In the genomic region with DNA sequence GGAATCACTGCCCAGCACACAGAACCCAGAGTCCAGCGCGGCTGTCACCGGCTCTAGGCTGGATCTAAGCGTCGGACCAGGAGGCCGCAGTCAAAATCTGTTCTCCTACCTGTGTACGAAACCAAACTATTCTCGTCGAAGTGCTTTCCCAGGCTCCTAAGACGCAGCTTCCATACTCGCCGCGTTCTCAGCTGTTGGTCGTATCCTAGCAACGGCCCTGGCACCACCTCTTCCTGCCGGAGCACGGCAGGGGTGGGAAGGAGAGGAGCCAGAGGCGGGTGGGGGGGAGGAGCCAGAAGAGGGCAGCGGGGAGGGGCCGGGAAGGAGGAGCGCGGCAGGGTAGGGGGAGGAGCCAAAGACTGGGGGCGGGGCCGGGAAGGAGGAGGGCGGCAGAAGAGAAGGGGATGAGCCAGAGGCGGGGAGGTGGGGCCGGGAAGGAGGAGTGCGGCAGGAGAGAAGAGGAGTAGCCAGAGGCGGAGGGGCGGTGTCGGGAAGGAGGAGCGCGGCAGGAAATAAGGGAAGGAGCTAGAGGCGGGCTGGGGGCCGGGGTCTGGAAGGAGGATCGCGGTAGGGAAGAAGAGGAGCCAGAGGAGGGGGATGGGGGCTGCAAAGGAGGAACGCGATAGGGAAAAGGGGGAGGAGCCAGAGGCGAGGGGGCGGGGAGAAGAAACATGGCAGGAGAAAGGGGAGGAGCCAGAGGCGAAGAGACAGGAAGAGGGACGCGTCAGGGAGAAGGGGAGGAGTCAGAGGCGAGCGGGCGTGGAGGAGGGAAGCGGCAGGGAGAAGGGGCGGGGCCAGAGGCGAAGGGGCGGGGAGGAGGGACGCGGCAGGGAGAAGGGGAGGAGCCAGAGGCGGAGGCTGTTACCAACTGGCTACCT, we compare ENCODE assay signal across 1 cellular context.
TF ChIP-seq lines count a peak whose summit lies in the region.

Gene IQUB (minus strand): TSS at position 213 of the 878 bp plus-strand sequence. CDS start 22,255 bp downstream, outside the sequence.

TF ChIP-seq in K562, 482 proteins besides CTCF, POLR2A, EP300 and RAD21 (continued from another document and continues in another):
- TF ChIP-seq LARP7 (IDR thresholded peaks at IDR 0.05) (peak; percentile 96), MTA2 (IDR thresholded peaks at IDR 0.05; ENCODE audit: low read depth) (peak; percentile 79), CBX5 (IDR thresholded peaks at IDR 0.05; ENCODE audit: borderline replicate concordance, low read depth) (no peak), ZC3H8 (IDR thresholded peaks at IDR 0.05) (peak; percentile 76; the same call in 1 of the 2 replicates), ZNF3 (CRISPR knock-in tag; IDR thresholded peaks at IDR 0.05) (no peak), HSF4 (CRISPR knock-in tag; IDR thresholded peaks at IDR 0.05; ENCODE audit: borderline replicate concordance) (no peak), MCM2 (IDR thresholded peaks at IDR 0.05; ENCODE audit: low read depth) (no peak), C11orf30 (IDR thresholded peaks at IDR 0.05; ENCODE audit: low read depth) (no peak), MTF1 (CRISPR knock-in tag; IDR thresholded peaks at IDR 0.05; ENCODE audit: borderline replicate concordance) (no peak), ESRRA (IDR thresholded peaks at IDR 0.05; ENCODE audit: borderline replicate concordance, low read depth) (no peak), YBX1 (IDR thresholded peaks at IDR 0.05) (no peak), SAP30 (IDR thresholded peaks at IDR 0.05; ENCODE audit: borderline replicate concordance, insufficient read depth, low read depth, low read length, poor library complexity, severe bottlenecking) (peak; percentile 96), MAFG (tag; conservative IDR thresholded peaks at IDR 0.05) (no peak), CHCHD3 (CRISPR knock-in tag; IDR thresholded peaks at IDR 0.05) (no peak), MYNN (IDR thresholded peaks at IDR 0.05) (peak; percentile 47; the same call in 1 of the 2 replicates), MYNN (CRISPR knock-in tag; IDR thresholded peaks at IDR 0.05) (no peak), ZEB2 (IDR thresholded peaks at IDR 0.05) (no peak; the same call in 1 of the 2 replicates), FOXK1 (CRISPR knock-in tag; IDR thresholded peaks at IDR 0.05; ENCODE audit: borderline replicate concordance) (no peak), TCF7 (IDR thresholded peaks at IDR 0.05; ENCODE audit: borderline replicate concordance) (0 out of 2 replicates have a peak, but pooled peaks have one; percentile 47), BCLAF1 (IDR thresholded peaks at IDR 0.05; ENCODE audit: borderline replicate concordance in 1 of 2, control insufficient read depth in 1 of 2, low read depth in 2 of 2, low read length in 1 of 2) (no peak), CXXC5 (CRISPR knock-in tag; IDR thresholded peaks at IDR 0.05) (peak; percentile 61; the same call in 1 of the 2 replicates), LCOR (CRISPR knock-in tag; IDR thresholded peaks at IDR 0.05) (peak; percentile 34; the same call in 1 of the 2 replicates), GABPA (tag; conservative IDR thresholded peaks at IDR 0.05; ENCODE audit: low read depth) (peak; percentile 84), SMAD1 (IDR thresholded peaks at IDR 0.05; ENCODE audit: low read depth, low read length, partially characterized antibody) (peak; percentile 45), SPI1 (IDR thresholded peaks at IDR 0.05; ENCODE audit: borderline replicate concordance, low read depth, low read length) (no peak), ZC3H11A (IDR thresholded peaks at IDR 0.05; ENCODE audit: low read depth, low read length) (no peak), CCNT2 (IDR thresholded peaks at IDR 0.05; ENCODE audit: borderline replicate concordance, extremely low read depth, insufficient read length, low read depth, low read length) (no peak), ZNF316 (IDR thresholded peaks at IDR 0.05) (0 out of 2 replicates have a peak, but pooled peaks have one; percentile 28), ATF7 (IDR thresholded peaks at IDR 0.05) (0 out of 2 replicates have a peak, but pooled peaks have one; percentile 30), JUNB (CRISPR knock-in tag; conservative IDR thresholded peaks at IDR 0.05) (no peak), MXI1 (IDR thresholded peaks at IDR 0.05; ENCODE audit: low read depth, low read length) (peak; percentile 62; the same call in 1 of the 2 replicates), TOE1 (IDR thresholded peaks at IDR 0.05; ENCODE audit: borderline replicate concordance) (peak; percentile 83), TOE1 (CRISPR knock-in tag; IDR thresholded peaks at IDR 0.05; ENCODE audit: borderline replicate concordance, low read depth) (no peak), BRD9 (IDR thresholded peaks at IDR 0.05; ENCODE audit: low read depth, partially characterized antibody) (no peak), MNT (conservative IDR thresholded peaks at IDR 0.05) (peak in 1 of 2 experiments; percentile 79; a peak in 3 of 4 replicates)
- TF ChIP-seq, protein P1, sequence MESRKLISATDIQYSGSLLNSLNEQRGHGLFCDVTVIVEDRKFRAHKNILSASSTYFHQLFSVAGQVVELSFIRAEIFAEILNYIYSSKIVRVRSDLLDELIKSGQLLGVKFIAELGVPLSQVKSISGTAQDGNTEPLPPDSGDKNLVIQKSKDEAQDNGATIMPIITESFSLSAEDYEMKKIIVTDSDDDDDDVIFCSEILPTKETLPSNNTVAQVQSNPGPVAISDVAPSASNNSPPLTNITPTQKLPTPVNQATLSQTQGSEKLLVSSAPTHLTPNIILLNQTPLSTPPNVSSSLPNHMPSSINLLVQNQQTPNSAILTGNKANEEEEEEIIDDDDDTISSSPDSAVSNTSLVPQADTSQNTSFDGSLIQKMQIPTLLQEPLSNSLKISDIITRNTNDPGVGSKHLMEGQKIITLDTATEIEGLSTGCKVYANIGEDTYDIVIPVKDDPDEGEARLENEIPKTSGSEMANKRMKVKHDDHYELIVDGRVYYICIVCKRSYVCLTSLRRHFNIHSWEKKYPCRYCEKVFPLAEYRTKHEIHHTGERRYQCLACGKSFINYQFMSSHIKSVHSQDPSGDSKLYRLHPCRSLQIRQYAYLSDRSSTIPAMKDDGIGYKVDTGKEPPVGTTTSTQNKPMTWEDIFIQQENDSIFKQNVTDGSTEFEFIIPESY (CRISPR knock-in tag; IDR thresholded peaks at IDR 0.05), result no peak
- TF ChIP-seq, protein P2, sequence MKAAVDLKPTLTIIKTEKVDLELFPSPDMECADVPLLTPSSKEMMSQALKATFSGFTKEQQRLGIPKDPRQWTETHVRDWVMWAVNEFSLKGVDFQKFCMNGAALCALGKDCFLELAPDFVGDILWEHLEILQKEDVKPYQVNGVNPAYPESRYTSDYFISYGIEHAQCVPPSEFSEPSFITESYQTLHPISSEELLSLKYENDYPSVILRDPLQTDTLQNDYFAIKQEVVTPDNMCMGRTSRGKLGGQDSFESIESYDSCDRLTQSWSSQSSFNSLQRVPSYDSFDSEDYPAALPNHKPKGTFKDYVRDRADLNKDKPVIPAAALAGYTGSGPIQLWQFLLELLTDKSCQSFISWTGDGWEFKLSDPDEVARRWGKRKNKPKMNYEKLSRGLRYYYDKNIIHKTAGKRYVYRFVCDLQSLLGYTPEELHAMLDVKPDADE (conservative IDR thresholded peaks at IDR 0.05; ENCODE audit: control insufficient read depth, low read depth, low read length), result peak; percentile 27; the same call in 1 of the 2 replicates
- TF ChIP-seq, protein P3, sequence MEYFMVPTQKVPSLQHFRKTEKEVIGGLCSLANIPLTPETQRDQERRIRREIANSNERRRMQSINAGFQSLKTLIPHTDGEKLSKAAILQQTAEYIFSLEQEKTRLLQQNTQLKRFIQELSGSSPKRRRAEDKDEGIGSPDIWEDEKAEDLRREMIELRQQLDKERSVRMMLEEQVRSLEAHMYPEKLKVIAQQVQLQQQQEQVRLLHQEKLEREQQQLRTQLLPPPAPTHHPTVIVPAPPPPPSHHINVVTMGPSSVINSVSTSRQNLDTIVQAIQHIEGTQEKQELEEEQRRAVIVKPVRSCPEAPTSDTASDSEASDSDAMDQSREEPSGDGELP (CRISPR knock-in tag; IDR thresholded peaks at IDR 0.05; ENCODE audit: borderline replicate concordance), result peak; percentile 99
- TF ChIP-seq, protein P4, sequence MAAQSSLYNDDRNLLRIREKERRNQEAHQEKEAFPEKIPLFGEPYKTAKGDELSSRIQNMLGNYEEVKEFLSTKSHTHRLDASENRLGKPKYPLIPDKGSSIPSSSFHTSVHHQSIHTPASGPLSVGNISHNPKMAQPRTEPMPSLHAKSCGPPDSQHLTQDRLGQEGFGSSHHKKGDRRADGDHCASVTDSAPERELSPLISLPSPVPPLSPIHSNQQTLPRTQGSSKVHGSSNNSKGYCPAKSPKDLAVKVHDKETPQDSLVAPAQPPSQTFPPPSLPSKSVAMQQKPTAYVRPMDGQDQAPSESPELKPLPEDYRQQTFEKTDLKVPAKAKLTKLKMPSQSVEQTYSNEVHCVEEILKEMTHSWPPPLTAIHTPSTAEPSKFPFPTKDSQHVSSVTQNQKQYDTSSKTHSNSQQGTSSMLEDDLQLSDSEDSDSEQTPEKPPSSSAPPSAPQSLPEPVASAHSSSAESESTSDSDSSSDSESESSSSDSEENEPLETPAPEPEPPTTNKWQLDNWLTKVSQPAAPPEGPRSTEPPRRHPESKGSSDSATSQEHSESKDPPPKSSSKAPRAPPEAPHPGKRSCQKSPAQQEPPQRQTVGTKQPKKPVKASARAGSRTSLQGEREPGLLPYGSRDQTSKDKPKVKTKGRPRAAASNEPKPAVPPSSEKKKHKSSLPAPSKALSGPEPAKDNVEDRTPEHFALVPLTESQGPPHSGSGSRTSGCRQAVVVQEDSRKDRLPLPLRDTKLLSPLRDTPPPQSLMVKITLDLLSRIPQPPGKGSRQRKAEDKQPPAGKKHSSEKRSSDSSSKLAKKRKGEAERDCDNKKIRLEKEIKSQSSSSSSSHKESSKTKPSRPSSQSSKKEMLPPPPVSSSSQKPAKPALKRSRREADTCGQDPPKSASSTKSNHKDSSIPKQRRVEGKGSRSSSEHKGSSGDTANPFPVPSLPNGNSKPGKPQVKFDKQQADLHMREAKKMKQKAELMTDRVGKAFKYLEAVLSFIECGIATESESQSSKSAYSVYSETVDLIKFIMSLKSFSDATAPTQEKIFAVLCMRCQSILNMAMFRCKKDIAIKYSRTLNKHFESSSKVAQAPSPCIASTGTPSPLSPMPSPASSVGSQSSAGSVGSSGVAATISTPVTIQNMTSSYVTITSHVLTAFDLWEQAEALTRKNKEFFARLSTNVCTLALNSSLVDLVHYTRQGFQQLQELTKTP (IDR thresholded peaks at IDR 0.05; ENCODE audit: low read depth in 1 of 2, partially characterized antibody in 2 of 2), result peak in 1 of 2 experiments; percentile 66
- TF ChIP-seq, protein P5, sequence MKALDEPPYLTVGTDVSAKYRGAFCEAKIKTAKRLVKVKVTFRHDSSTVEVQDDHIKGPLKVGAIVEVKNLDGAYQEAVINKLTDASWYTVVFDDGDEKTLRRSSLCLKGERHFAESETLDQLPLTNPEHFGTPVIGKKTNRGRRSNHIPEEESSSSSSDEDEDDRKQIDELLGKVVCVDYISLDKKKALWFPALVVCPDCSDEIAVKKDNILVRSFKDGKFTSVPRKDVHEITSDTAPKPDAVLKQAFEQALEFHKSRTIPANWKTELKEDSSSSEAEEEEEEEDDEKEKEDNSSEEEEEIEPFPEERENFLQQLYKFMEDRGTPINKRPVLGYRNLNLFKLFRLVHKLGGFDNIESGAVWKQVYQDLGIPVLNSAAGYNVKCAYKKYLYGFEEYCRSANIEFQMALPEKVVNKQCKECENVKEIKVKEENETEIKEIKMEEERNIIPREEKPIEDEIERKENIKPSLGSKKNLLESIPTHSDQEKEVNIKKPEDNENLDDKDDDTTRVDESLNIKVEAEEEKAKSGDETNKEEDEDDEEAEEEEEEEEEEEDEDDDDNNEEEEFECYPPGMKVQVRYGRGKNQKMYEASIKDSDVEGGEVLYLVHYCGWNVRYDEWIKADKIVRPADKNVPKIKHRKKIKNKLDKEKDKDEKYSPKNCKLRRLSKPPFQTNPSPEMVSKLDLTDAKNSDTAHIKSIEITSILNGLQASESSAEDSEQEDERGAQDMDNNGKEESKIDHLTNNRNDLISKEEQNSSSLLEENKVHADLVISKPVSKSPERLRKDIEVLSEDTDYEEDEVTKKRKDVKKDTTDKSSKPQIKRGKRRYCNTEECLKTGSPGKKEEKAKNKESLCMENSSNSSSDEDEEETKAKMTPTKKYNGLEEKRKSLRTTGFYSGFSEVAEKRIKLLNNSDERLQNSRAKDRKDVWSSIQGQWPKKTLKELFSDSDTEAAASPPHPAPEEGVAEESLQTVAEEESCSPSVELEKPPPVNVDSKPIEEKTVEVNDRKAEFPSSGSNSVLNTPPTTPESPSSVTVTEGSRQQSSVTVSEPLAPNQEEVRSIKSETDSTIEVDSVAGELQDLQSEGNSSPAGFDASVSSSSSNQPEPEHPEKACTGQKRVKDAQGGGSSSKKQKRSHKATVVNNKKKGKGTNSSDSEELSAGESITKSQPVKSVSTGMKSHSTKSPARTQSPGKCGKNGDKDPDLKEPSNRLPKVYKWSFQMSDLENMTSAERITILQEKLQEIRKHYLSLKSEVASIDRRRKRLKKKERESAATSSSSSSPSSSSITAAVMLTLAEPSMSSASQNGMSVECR (CRISPR knock-in tag; IDR thresholded peaks at IDR 0.05), result peak; percentile 96
